ENCODE assay signal across 9 cellular contexts in the genomic region with DNA sequence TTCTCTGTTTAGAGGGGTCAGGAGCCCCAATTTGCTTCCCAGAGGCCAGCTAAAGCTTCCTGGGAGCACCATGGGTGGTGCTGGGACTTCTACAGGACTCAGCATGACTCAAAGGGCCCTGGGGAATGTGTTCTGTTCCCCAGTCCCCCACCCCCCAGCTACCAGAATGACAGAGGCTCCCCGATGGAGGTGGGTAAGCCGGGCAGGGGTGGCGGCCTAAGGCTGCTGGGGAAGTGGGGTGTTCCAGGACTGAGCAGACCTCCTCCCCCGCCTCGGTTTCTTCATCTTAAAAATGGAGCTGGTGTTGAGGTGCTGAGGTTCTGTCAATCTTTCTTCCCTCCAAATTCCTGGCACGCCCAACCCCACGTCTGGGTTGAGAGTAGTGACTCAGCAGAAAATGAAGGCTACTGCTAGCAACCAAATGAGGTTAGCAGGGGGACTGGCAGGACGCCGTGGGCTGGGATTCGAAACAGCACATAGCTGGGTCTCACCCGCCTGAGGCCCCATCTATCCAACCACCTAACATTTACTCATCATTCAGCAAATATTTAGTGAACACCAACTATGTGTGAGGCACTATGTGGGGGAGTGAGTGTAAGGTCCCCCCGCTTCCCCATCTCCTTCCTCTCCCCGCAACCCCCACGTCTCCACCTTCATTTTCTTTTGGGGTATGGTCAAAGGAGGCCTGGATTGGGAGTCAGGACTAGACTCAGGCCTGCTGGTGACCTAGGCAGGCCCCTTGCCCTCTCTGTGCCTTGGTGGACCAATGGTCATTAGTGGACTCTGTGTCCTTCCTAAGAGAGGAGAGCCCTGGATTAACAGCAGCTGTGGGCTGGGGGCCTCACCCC. TPM values are rescaled to one million over a fixed set of nuclear protein-coding genes. Genes with fewer than 3 reads are reported as not detected.
DNase-seq lines count a peak whose midpoint lies in the region; ATAC-seq and TF ChIP-seq lines count a peak whose summit lies in the region.
"Had no signal": no experiment of that assay in that cellular context is flagged by ENCODE, and none has a peak within 500 bp of the region (broad histone marks: within the 10 kb centered on the region; RNA-seq: fewer than 3 reads in every experiment).

No MANE protein-coding gene starts in this region.

- H3K4me3 ChIP-seq in AG04450 (ENCODE audit: low read depth, low read length) (no peak overlapping the region), H7 (ENCODE audit: insufficient read depth, low read depth, low read length) (no peak overlapping the region), iPS-20b (ENCODE audit: low read length) (no peak overlapping the region), stomach smooth muscle (ENCODE audit: low read length in 2 of 2) (peak overlapping the region in 1 of 2 donors; percentile 8)

- H3K9me3 ChIP-seq in AG04450 (ENCODE audit: control insufficient read depth, insufficient read depth, low read length): peaks cover 5% of the 10 kb centered on the region
- H3K9me3 ChIP-seq in iPS-20b (ENCODE audit: insufficient read depth, low read depth, low read length): no peaks in the 10 kb centered on the region
- H3K9me3 ChIP-seq in stomach smooth muscle (ENCODE audit: control insufficient read depth in 2 of 2, low read length in 2 of 2): no peaks in the 10 kb centered on the region

- peak overlapping the region; percentile 35; the same call in 1 of the 2 replicates for H3K9ac ChIP-seq in iPS-20b (ENCODE audit: low read depth, low read length)
- peak overlapping the region in 1 of 2 donors; percentile 59 for H3K9ac ChIP-seq in stomach smooth muscle (ENCODE audit: low read length in 2 of 2)

- peaks cover 9% of the 10 kb centered on the region; the same call in 1 of the 2 replicates for H3K4me1 ChIP-seq in iPS-20b (ENCODE audit: insufficient read depth, low read length)
- peaks cover 31% of the 10 kb centered on the region for H3K4me1 ChIP-seq in stomach smooth muscle (ENCODE audit: control insufficient read depth, insufficient read depth, low read length)

- ATAC-seq in HG03442 (IDR thresholded peaks at IDR 0.05; ENCODE audit: unreplicated experiment): no peak

- CTCF ChIA-PET in AG04450 (lab: Charles Lee): interaction anchor here (0.7 to 1.2 kb wide), 3 partner anchors 54 to 428 kb away, joined by 3 to 5 read pairs (median 4); no protein-coding TSS in a partner anchor

- no peak for TF ChIP-seq CTCF in AG04450 (IDR thresholded peaks at IDR 0.05; ENCODE audit: low read depth, low read length)

- no peaks in the 10 kb centered on the region for H3K36me3 ChIP-seq in H7 (replicated peaks; ENCODE audit: control insufficient read depth, insufficient read depth, low read length)
- H3K36me3 ChIP-seq in iPS-20b (ENCODE audit: insufficient read depth, low read depth, low read length): no peaks in the 10 kb centered on the region
- no peaks in the 10 kb centered on the region for H3K36me3 ChIP-seq in stomach smooth muscle (ENCODE audit: control insufficient read depth in 2 of 2, insufficient read depth in 2 of 2, low read length in 2 of 2)

- POLR2A ChIA-PET in AG04450 (lab: Yijun Ruan, JAX): interaction anchor here (0.5 to 2.9 kb wide), 12 partner anchors 15 to 404 kb away, joined by 3 to 24 read pairs (median 4); partner anchors contain the start of gene IER5L

- peak; percentile 81 for DNase-seq in AG04450 (ENCODE audit: low read depth, low spot score)
- peak; percentile 73 for DNase-seq in H7
- DNase-seq in NCI-H774 (lab: John Stamatoyannopoulos, UW): no peak
- DNase-seq in NCI-H146 (lab: John Stamatoyannopoulos, UW): no peak

- H3K27me3 ChIP-seq in AG04450 (ENCODE audit: control insufficient read depth, insufficient read depth, low read length) (no peaks in the 10 kb centered on the region), H7 (ENCODE audit: control insufficient read depth, insufficient read depth, low read length) (peaks cover 3% of the 10 kb centered on the region; the same call in 1 of the 2 replicates), iPS-20b (ENCODE audit: insufficient read depth, low read length) (peaks cover 14% of the 10 kb centered on the region; the same call in 1 of the 2 replicates), stomach smooth muscle (ENCODE audit: control insufficient read depth in 1 of 2, insufficient read depth in 2 of 2, low read length in 2 of 2) (no peaks in the 10 kb centered on the region)

- H3K27ac ChIP-seq in AG04450 (ENCODE audit: low read depth, low read length): peak overlapping the region; percentile 92
- peak overlapping the region; percentile 89 for H3K27ac ChIP-seq in angular gyrus (ENCODE audit: low read depth, low read length)
- H3K27ac ChIP-seq in iPS-20b (ENCODE audit: low read length): no peak overlapping the region
- H3K27ac ChIP-seq in stomach smooth muscle (ENCODE audit: low read length): peak overlapping the region; percentile 74
- H3K27ac ChIP-seq: HL-60 had no signal

RNA-seq across cellular contexts. Expression of gene C9orf50, which starts 50.2 kb away (rescaled TPM):
- polyA plus RNA-seq in AG04450 (2011; rRNA removed): 0.26 and 0.30 TPM in 2 replicates
- polyA minus RNA-seq in AG04450 (2011; rRNA and poly(A)+ RNA removed): not detected in 2 replicates
- not detected in 2 replicates for total RNA-seq in H7 (2014; rRNA removed; shearing (Covaris generic))

RNA-seq across cellular contexts. Expression of gene NTMT1, which starts 55.3 kb away (rescaled TPM):
- polyA plus RNA-seq in AG04450 (2011; rRNA removed): 49.3 and 50.4 TPM in 2 replicates
- polyA minus RNA-seq in AG04450 (2011; rRNA and poly(A)+ RNA removed): 25.3 and 30.8 TPM in 2 replicates
- 71.2 and 80.5 TPM in 2 replicates for total RNA-seq in H7 (2014; rRNA removed; shearing (Covaris generic))

Comparison
In these comparisons a context has a peak if more than half of its experiments do, and no peak if none do; other contexts are left out.
1. DNase-seq: peak in AG04450 (single experiment) and H7 (single experiment); none in NCI-H774 (single experiment) and NCI-H146 (single experiment).